ENCODE assay signal across 31 cellular contexts in the genomic region with DNA sequence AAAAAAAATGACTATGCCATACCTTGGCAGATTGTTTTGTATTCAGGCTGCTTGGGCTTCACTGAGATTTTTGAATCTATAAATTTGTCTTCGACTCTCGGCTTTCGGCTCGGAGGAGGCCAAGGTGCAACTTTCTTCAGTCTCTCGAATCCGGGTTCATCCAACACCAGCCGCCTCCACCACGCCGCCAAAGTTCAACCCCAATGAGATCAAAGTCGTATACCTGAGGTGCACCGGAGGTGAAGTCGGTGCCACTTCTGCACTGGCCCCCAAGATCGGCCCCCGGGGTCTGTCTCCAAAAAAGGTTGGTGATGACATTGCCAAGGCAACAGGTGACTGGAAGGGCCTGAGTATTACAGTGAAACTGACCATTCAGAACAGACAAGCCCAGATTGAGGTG.
"Had no signal": no experiment of that assay in that cellular context is flagged by ENCODE, and none has a peak within 500 bp of the region (broad histone marks: within the 10 kb centered on the region; RNA-seq: fewer than 3 reads in every experiment).

No MANE protein-coding gene starts in this region.

- DNase-seq: naive thymus-derived CD8-positive, alpha-beta T cell; nephron progenitor cell; nucleus accumbens; pancreas; psoas muscle; right cardiac atrium; right lobe of liver; spleen; stimulated activated CD4-positive, alpha-beta T cell treated with anti-CD3 and anti-CD28 coated beads, Interleukin-12 subunit alpha, Interleukin-12 subunit beta, amount 100 ng/mL, for 4 hours; stimulated activated CD4-positive, alpha-beta T cell treated with anti-CD3 and anti-CD28 coated beads, Interleukin-1b, Interleukin-23, amount 100 ng/mL, for 48 hours; stimulated activated CD4-positive, alpha-beta T cell treated with anti-CD3 and anti-CD28 coated beads, Interleukin-4, amount 100 ng/mL, for 1 hour; stimulated activated CD4-positive, alpha-beta T cell treated with anti-CD3 and anti-CD28 coated beads, Interleukin-4, amount 100 ng/mL, for 4 hours; stimulated activated CD8-positive, alpha-beta memory T cell treated with anti-CD3 and anti-CD28 coated beads, Interleukin-4, amount 100 ng/mL, for 48 hours; stimulated activated naive CD4-positive, alpha-beta T cell; stimulated activated naive CD8-positive, alpha-beta T cell treated with anti-CD3 and anti-CD28 coated beads, Interleukin-15, amount 100 ng/mL, for 72 hours; stimulated activated naive CD8-positive, alpha-beta T cell treated with anti-CD3 and anti-CD28 coated beads, Interleukin-15, Interleukin-2, amounts not matched to agents 100 U/mL and 50 U/mL, for 24 hours; substantia nigra; testis; tibial artery; transverse colon; upper lobe of right lung; uterus had no signal

- H3K36me3 ChIP-seq: neutrophil, pancreas, right lobe of liver, spleen, suprapubic skin, tibial artery, transverse colon, upper lobe of right lung, uterus had no signal

- H3K9me3 ChIP-seq: pancreas, right lobe of liver, testis had no signal

- H3K4me1 Mint-ChIP-seq: naive thymus-derived CD8-positive, alpha-beta T cell; nephron progenitor cell; neural crest cell; stimulated activated memory B cell treated with anti-CD40 and anti-IgM and Interleukin-4, amounts not matched to agents 10 μg/mL and 1 μg/mL and 100 μg/mL, for 72 hours; stimulated activated naive CD8-positive, alpha-beta T cell treated with anti-CD3 and anti-CD28 coated beads, Interleukin-15, amount 100 ng/mL, for 72 hours had no signal

- H3K36me3 Mint-ChIP-seq: type B pancreatic cell had no signal

- ATAC-seq: naive thymus-derived CD8-positive, alpha-beta T cell; natural killer cell treated with Interleukin-12 subunit alpha and Interleukin-12 subunit beta and Interleukin-15 and Interleukin-18, amount 100 ng/mL, for 72 hours; pancreas; psoas muscle; right cardiac atrium; right lobe of liver; stimulated activated memory B cell treated with anti-CD40 and anti-IgM and Interleukin-4, amounts not matched to agents 10 μg/mL and 1 μg/mL and 100 μg/mL, for 72 hours; stimulated activated naive CD8-positive, alpha-beta T cell treated with anti-CD3 and anti-CD28 coated beads, Interleukin-15, amount 100 ng/mL, for 72 hours; stimulated activated naive CD8-positive, alpha-beta T cell treated with anti-CD3 and anti-CD28 coated beads, Interleukin-15, Interleukin-2, amounts not matched to agents 100 U/mL and 50 U/mL, for 24 hours; upper lobe of right lung had no signal

- H3K27ac Mint-ChIP-seq: naive thymus-derived CD8-positive, alpha-beta T cell; natural killer cell treated with Interleukin-12 subunit alpha and Interleukin-12 subunit beta and Interleukin-15 and Interleukin-18, amount 100 ng/mL, for 72 hours; nephron progenitor cell; progenitor cell of endocrine pancreas; stimulated activated memory B cell treated with anti-CD40 and anti-IgM and Interleukin-4, amounts not matched to agents 10 μg/mL and 1 μg/mL and 100 μg/mL, for 72 hours; stimulated activated naive CD8-positive, alpha-beta T cell treated with anti-CD3 and anti-CD28 coated beads, Interleukin-15, amount 100 ng/mL, for 72 hours; type B pancreatic cell had no signal

- H3K4me3 ChIP-seq: pancreas, psoas muscle, right lobe of liver, skin epidermis, smooth muscle cell, spleen, suprapubic skin, testis, tibial artery, transverse colon, upper lobe of right lung, uterus had no signal

- H3K27me3 ChIP-seq: neutrophil, pancreas, right lobe of liver, spleen, suprapubic skin, testis, tibial artery, transverse colon, upper lobe of right lung, uterus had no signal

- H3K4me1 ChIP-seq: pancreas, psoas muscle, right lobe of liver, spleen, testis, tibial artery, transverse colon, upper lobe of right lung, uterus had no signal

- H3K9me3 Mint-ChIP-seq: natural killer cell treated with Interleukin-12 subunit alpha and Interleukin-12 subunit beta and Interleukin-15 and Interleukin-18, amount 100 ng/mL, for 72 hours; type B pancreatic cell had no signal

- H3K27me3 Mint-ChIP-seq: naive thymus-derived CD8-positive, alpha-beta T cell; natural killer cell treated with Interleukin-12 subunit alpha and Interleukin-12 subunit beta and Interleukin-15 and Interleukin-18, amount 100 ng/mL, for 72 hours; progenitor cell of endocrine pancreas; stimulated activated memory B cell treated with anti-CD40 and anti-IgM and Interleukin-4, amounts not matched to agents 10 μg/mL and 1 μg/mL and 100 μg/mL, for 72 hours; stimulated activated naive CD8-positive, alpha-beta T cell treated with anti-CD3 and anti-CD28 coated beads, Interleukin-15, amount 100 ng/mL, for 72 hours; type B pancreatic cell had no signal

- H3K27ac ChIP-seq: neutrophil, pancreas, psoas muscle, right lobe of liver, skin epidermis, spleen, suprapubic skin, testis, tibial artery, transverse colon, upper lobe of right lung, uterus had no signal

- H3K4me3 Mint-ChIP-seq: natural killer cell treated with Interleukin-12 subunit alpha and Interleukin-12 subunit beta and Interleukin-15 and Interleukin-18, amount 100 ng/mL, for 72 hours; nephron progenitor cell; neural crest cell; stimulated activated memory B cell treated with anti-CD40 and anti-IgM and Interleukin-4, amounts not matched to agents 10 μg/mL and 1 μg/mL and 100 μg/mL, for 72 hours; stimulated activated naive CD8-positive, alpha-beta T cell treated with anti-CD3 and anti-CD28 coated beads, Interleukin-15, amount 100 ng/mL, for 72 hours; type B pancreatic cell had no signal
